1 cellular context compared by ENCODE assay signal in the genomic region with DNA sequence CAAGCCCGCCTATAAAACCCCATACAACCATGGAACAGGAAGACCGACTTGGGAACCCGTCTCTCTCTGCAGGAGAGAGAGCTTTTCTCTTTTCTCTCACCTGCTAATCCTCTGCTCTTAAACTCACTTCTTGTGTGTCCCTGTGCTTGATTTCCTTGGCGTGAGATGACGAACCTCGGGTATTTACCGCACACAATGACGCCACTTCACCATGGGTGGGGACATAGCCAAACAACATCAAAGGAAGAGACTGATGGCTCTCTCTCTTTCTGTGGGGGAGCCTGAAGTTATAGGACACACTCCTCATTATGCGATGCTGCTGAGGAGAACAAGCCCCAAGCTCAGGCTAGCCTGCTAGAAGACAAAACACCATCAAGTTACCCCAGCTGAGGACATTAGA.
TF ChIP-seq lines count a peak whose summit lies in the region.

No MANE protein-coding gene starts in this region.

TF ChIP-seq in H1, 55 proteins besides CTCF, POLR2A, EP300 and RAD21:
- no peak for TF ChIP-seq BCL11A (IDR thresholded peaks at IDR 0.05; ENCODE audit: low read depth in 2 of 2, low read length in 2 of 2)
- no peak for TF ChIP-seq CBX5 (IDR thresholded peaks at IDR 0.05; ENCODE audit: low read depth, low read length)
- no peak for TF ChIP-seq TEAD4 (IDR thresholded peaks at IDR 0.05; ENCODE audit: low read depth, low read length)
- TF ChIP-seq POU5F1 (IDR thresholded peaks at IDR 0.05; ENCODE audit: low read depth, low read length), result no peak
- no peak for TF ChIP-seq MAFK (IDR thresholded peaks at IDR 0.05; ENCODE audit: low read depth, low read length)
- no peak for TF ChIP-seq TCF12 (IDR thresholded peaks at IDR 0.05; ENCODE audit: low read depth, low read length)
- TF ChIP-seq, protein P1, sequence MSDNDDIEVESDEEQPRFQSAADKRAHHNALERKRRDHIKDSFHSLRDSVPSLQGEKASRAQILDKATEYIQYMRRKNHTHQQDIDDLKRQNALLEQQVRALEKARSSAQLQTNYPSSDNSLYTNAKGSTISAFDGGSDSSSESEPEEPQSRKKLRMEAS (IDR thresholded peaks at IDR 0.05), result no peak
- TF ChIP-seq, protein P2, sequence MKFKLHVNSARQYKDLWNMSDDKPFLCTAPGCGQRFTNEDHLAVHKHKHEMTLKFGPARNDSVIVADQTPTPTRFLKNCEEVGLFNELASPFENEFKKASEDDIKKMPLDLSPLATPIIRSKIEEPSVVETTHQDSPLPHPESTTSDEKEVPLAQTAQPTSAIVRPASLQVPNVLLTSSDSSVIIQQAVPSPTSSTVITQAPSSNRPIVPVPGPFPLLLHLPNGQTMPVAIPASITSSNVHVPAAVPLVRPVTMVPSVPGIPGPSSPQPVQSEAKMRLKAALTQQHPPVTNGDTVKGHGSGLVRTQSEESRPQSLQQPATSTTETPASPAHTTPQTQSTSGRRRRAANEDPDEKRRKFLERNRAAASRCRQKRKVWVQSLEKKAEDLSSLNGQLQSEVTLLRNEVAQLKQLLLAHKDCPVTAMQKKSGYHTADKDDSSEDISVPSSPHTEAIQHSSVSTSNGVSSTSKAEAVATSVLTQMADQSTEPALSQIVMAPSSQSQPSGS (IDR thresholded peaks at IDR 0.05; ENCODE audit: low read length), result no peak
- no peak for TF ChIP-seq SP4 (IDR thresholded peaks at IDR 0.05; ENCODE audit: low read length)
- no peak for TF ChIP-seq FOSL1 (IDR thresholded peaks at IDR 0.05; ENCODE audit: insufficient read depth, low read depth, low read length)
- no peak for TF ChIP-seq SIRT6 (IDR thresholded peaks at IDR 0.05; ENCODE audit: low read length)
- TF ChIP-seq JUND (IDR thresholded peaks at IDR 0.05; ENCODE audit: low read length), result no peak
- TF ChIP-seq, protein P3, sequence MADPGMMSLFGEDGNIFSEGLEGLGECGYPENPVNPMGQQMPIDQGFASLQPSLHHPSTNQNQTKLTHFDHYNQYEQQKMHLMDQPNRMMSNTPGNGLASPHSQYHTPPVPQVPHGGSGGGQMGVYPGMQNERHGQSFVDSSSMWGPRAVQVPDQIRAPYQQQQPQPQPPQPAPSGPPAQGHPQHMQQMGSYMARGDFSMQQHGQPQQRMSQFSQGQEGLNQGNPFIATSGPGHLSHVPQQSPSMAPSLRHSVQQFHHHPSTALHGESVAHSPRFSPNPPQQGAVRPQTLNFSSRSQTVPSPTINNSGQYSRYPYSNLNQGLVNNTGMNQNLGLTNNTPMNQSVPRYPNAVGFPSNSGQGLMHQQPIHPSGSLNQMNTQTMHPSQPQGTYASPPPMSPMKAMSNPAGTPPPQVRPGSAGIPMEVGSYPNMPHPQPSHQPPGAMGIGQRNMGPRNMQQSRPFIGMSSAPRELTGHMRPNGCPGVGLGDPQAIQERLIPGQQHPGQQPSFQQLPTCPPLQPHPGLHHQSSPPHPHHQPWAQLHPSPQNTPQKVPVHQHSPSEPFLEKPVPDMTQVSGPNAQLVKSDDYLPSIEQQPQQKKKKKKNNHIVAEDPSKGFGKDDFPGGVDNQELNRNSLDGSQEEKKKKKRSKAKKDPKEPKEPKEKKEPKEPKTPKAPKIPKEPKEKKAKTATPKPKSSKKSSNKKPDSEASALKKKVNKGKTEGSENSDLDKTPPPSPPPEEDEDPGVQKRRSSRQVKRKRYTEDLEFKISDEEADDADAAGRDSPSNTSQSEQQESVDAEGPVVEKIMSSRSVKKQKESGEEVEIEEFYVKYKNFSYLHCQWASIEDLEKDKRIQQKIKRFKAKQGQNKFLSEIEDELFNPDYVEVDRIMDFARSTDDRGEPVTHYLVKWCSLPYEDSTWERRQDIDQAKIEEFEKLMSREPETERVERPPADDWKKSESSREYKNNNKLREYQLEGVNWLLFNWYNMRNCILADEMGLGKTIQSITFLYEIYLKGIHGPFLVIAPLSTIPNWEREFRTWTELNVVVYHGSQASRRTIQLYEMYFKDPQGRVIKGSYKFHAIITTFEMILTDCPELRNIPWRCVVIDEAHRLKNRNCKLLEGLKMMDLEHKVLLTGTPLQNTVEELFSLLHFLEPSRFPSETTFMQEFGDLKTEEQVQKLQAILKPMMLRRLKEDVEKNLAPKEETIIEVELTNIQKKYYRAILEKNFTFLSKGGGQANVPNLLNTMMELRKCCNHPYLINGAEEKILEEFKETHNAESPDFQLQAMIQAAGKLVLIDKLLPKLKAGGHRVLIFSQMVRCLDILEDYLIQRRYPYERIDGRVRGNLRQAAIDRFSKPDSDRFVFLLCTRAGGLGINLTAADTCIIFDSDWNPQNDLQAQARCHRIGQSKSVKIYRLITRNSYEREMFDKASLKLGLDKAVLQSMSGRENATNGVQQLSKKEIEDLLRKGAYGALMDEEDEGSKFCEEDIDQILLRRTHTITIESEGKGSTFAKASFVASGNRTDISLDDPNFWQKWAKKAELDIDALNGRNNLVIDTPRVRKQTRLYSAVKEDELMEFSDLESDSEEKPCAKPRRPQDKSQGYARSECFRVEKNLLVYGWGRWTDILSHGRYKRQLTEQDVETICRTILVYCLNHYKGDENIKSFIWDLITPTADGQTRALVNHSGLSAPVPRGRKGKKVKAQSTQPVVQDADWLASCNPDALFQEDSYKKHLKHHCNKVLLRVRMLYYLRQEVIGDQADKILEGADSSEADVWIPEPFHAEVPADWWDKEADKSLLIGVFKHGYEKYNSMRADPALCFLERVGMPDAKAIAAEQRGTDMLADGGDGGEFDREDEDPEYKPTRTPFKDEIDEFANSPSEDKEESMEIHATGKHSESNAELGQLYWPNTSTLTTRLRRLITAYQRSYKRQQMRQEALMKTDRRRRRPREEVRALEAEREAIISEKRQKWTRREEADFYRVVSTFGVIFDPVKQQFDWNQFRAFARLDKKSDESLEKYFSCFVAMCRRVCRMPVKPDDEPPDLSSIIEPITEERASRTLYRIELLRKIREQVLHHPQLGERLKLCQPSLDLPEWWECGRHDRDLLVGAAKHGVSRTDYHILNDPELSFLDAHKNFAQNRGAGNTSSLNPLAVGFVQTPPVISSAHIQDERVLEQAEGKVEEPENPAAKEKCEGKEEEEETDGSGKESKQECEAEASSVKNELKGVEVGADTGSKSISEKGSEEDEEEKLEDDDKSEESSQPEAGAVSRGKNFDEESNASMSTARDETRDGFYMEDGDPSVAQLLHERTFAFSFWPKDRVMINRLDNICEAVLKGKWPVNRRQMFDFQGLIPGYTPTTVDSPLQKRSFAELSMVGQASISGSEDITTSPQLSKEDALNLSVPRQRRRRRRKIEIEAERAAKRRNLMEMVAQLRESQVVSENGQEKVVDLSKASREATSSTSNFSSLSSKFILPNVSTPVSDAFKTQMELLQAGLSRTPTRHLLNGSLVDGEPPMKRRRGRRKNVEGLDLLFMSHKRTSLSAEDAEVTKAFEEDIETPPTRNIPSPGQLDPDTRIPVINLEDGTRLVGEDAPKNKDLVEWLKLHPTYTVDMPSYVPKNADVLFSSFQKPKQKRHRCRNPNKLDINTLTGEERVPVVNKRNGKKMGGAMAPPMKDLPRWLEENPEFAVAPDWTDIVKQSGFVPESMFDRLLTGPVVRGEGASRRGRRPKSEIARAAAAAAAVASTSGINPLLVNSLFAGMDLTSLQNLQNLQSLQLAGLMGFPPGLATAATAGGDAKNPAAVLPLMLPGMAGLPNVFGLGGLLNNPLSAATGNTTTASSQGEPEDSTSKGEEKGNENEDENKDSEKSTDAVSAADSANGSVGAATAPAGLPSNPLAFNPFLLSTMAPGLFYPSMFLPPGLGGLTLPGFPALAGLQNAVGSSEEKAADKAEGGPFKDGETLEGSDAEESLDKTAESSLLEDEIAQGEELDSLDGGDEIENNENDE (IDR thresholded peaks at IDR 0.05; ENCODE audit: insufficient replicate concordance, low read length), result no peak
TF ChIP-seq in H1: peak in this region for 0.
